16 cellular contexts compared by ENCODE assay signal in the genomic region with DNA sequence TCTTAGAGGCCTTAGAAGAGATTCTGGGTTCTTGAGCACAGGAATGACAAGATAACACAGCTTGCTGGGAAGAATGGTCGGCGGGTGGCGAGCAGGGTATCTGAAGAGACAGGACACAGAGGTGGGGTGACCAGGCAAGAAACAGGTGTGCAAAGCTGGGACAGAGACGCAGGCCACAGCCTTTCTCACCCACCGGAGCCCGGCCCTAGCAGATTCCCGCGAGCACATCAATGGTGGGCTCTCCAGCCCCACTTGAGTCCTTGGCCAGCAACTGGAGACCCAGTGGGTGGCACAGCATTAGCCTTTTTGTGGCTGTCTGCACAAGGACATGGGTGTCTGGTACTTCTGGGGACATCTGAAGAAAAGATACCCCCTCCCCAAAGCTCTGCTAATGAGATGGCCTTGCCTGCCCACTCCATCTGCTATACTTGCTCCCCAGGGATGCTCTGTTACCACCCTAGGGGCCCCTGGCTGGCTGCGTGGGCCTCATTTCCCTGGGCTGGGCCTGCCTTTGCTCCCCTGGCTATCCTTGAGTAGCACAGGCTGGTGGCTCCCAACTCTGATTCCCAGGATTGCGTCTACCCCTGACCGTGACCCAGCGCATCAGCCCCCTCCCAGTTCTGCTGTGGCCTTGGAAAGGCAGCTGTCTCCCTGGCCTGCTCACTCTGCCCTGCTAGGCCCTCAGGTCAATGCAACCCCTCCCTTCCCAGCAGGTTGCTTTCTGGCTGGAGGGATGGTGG.
DNase-seq lines count a peak whose midpoint lies in the region; ATAC-seq and TF ChIP-seq lines count a peak whose summit lies in the region.
"Had no signal": no experiment of that assay in that cellular context is flagged by ENCODE, and none has a peak within 500 bp of the region (broad histone marks: within the 10 kb centered on the region; RNA-seq: fewer than 3 reads in every experiment).

No MANE protein-coding gene starts in this region.

- POLR2A ChIA-PET in HEK293 (lab: Yijun Ruan, JAX), result interaction anchor here (0.6 kb wide), 1 partner anchor 15 kb away, joined by 3 read pairs; no protein-coding TSS in a partner anchor

- no peak for ATAC-seq in activated naive CD8-positive, alpha-beta T cell treated with anti-CD3 and anti-CD28 coated beads, Interleukin-2, amount 50 U/mL, for 24 hours
- ATAC-seq: HepG2 had no signal

- H3K9me3 ChIP-seq in HEK293 (ENCODE audit: control insufficient read depth, insufficient read depth, low read depth, low read length) (no peaks in the 10 kb centered on the region), neural progenitor cell (ENCODE audit: low read depth) (no peaks in the 10 kb centered on the region)

- H3K27ac Mint-ChIP-seq in activated CD4-positive, alpha-beta T cell treated with anti-CD3 and anti-CD28 coated beads, Interleukin-2, amount 10 ng/mL, durations not matched to agents 24 days and 14 days, result peak overlapping the region; percentile 89
- peak overlapping the region; percentile 65 for H3K27ac Mint-ChIP-seq in activated naive CD8-positive, alpha-beta T cell treated with anti-CD3 and anti-CD28 coated beads, Interleukin-2, amount 50 U/mL, for 24 hours
- peak overlapping the region; percentile 67 for H3K27ac Mint-ChIP-seq in neural progenitor cell
- H3K27ac Mint-ChIP-seq: activated CD4-positive, alpha-beta memory T cell treated with anti-CD3 and anti-CD28 coated beads for 36 hours had no signal

- no peak for DNase-seq in activated CD4-positive, alpha-beta T cell treated with anti-CD3 and anti-CD28 coated beads, Interleukin-2, amount 10 ng/mL, durations not matched to agents 24 days and 14 days
- DNase-seq in activated CD4-positive, alpha-beta T cell treated with anti-CD3 and anti-CD28 coated beads for 1 hour, result no peak
- no peak for DNase-seq in activated naive CD8-positive, alpha-beta T cell treated with anti-CD3 and anti-CD28 coated beads, Interleukin-2, amount 50 U/mL, for 24 hours
- no peak for DNase-seq in neural progenitor cell (ENCODE audit: low spot score)
- no peak for DNase-seq in coronary artery (ENCODE audit: low spot score)
- no peak for DNase-seq in stimulated activated CD4-positive, alpha-beta T cell treated with anti-CD3 and anti-CD28 coated beads, Interleukin-15, amount 100 ng/mL, for 24 hours
- DNase-seq: ACHN; activated CD4-positive, alpha-beta memory T cell treated with anti-CD3 and anti-CD28 coated beads for 36 hours; C1 segment of cervical spinal cord; HCEC 1CT; kidney glomerular epithelial cell; NCI-H1930; NCI-H69 had no signal

- H2AFZ ChIP-seq in neural progenitor cell (replicated peaks), result no peak overlapping the region

- intact Hi-C loops in activated CD4-positive, alpha-beta T cell treated with anti-CD3 and anti-CD28 coated beads, Interleukin-2, amount 10 ng/mL, durations not matched to agents 24 days and 14 days (cut with micrococcal nuclease), result no loop called here

- H3K9me3 Mint-ChIP-seq in activated CD4-positive, alpha-beta T cell treated with anti-CD3 and anti-CD28 coated beads, Interleukin-2, amount 10 ng/mL, durations not matched to agents 24 days and 14 days, result peaks cover 10% of the 10 kb centered on the region
- no peaks in the 10 kb centered on the region for H3K9me3 Mint-ChIP-seq in activated naive CD8-positive, alpha-beta T cell treated with anti-CD3 and anti-CD28 coated beads, Interleukin-2, amount 50 U/mL, for 24 hours
- H3K9me3 Mint-ChIP-seq in neural progenitor cell, result peaks cover 7% of the 10 kb centered on the region
- H3K9me3 Mint-ChIP-seq: activated CD4-positive, alpha-beta memory T cell treated with anti-CD3 and anti-CD28 coated beads for 36 hours had no signal

- no peaks in the 10 kb centered on the region for H3K36me3 ChIP-seq in HEK293 (ENCODE audit: control insufficient read depth in 2 of 2, insufficient read depth in 1 of 2, low read length in 2 of 2)
- H3K36me3 ChIP-seq in neural progenitor cell, result no peaks in the 10 kb centered on the region

- no peak overlapping the region for H3K27ac ChIP-seq in HEK293 (ENCODE audit: extremely low read depth, low read depth, low read length)
- no peak overlapping the region for H3K27ac ChIP-seq in neural progenitor cell
- no peak overlapping the region for H3K27ac ChIP-seq in coronary artery
- H3K27ac ChIP-seq: epithelial cell of prostate had no signal

- H3K4me2 ChIP-seq in neural progenitor cell, result no peak overlapping the region

- peaks cover 3% of the 10 kb centered on the region for H3K27me3 Mint-ChIP-seq in activated CD4-positive, alpha-beta T cell treated with anti-CD3 and anti-CD28 coated beads, Interleukin-2, amount 10 ng/mL, durations not matched to agents 24 days and 14 days
- H3K27me3 Mint-ChIP-seq in activated naive CD8-positive, alpha-beta T cell treated with anti-CD3 and anti-CD28 coated beads, Interleukin-2, amount 50 U/mL, for 24 hours, result peaks cover 2% of the 10 kb centered on the region
- peaks cover 4% of the 10 kb centered on the region for H3K27me3 Mint-ChIP-seq in neural progenitor cell (ENCODE audit: insufficient read depth, low read depth)

- H3K4me3 Mint-ChIP-seq in activated CD4-positive, alpha-beta T cell treated with anti-CD3 and anti-CD28 coated beads, Interleukin-2, amount 10 ng/mL, durations not matched to agents 24 days and 14 days, result no peak overlapping the region
- no peak overlapping the region for H3K4me3 Mint-ChIP-seq in activated naive CD8-positive, alpha-beta T cell treated with anti-CD3 and anti-CD28 coated beads, Interleukin-2, amount 50 U/mL, for 24 hours
- H3K4me3 Mint-ChIP-seq in neural progenitor cell, result peak overlapping the region; percentile 52
- H3K4me3 Mint-ChIP-seq: activated CD4-positive, alpha-beta memory T cell treated with anti-CD3 and anti-CD28 coated beads for 36 hours had no signal

- H3K27me3 ChIP-seq in neural progenitor cell, result no peaks in the 10 kb centered on the region

- H3K36me3 Mint-ChIP-seq in activated CD4-positive, alpha-beta T cell treated with anti-CD3 and anti-CD28 coated beads, Interleukin-2, amount 10 ng/mL, durations not matched to agents 24 days and 14 days (ENCODE audit: low read depth), result peaks cover 3% of the 10 kb centered on the region
- no peaks in the 10 kb centered on the region for H3K36me3 Mint-ChIP-seq in activated naive CD8-positive, alpha-beta T cell treated with anti-CD3 and anti-CD28 coated beads, Interleukin-2, amount 50 U/mL, for 24 hours (ENCODE audit: low read depth)
- H3K36me3 Mint-ChIP-seq in neural progenitor cell, result peaks cover 2% of the 10 kb centered on the region
- H3K36me3 Mint-ChIP-seq: activated CD4-positive, alpha-beta memory T cell treated with anti-CD3 and anti-CD28 coated beads for 36 hours had no signal

- CTCF ChIA-PET in HEK293 (lab: Yijun Ruan, JAX), result interaction anchor here (0.7 to 1.0 kb wide), 2 partner anchors 25 to 209 kb away, joined by 3 to 6 read pairs; no protein-coding TSS in a partner anchor

- no peaks in the 10 kb centered on the region for H3K79me2 ChIP-seq in neural progenitor cell (ENCODE audit: low read depth)

- H3K4me1 ChIP-seq in HEK293 (ENCODE audit: control insufficient read depth, insufficient read depth, low read length), result no peaks in the 10 kb centered on the region
- no peaks in the 10 kb centered on the region for H3K4me1 ChIP-seq in neural progenitor cell

- H3F3A ChIP-seq in neural progenitor cell (ENCODE audit: low read depth), result no peaks in the 10 kb centered on the region

- no peaks in the 10 kb centered on the region for H4K20me1 ChIP-seq in neural progenitor cell (ENCODE audit: low read depth)

- H3K9ac ChIP-seq in neural progenitor cell, result no peak overlapping the region

- TF ChIP-seq CTCF in HEK293 (tag by site-specific recombination; IDR thresholded peaks at IDR 0.05) (no peak), neural progenitor cell (IDR thresholded peaks at IDR 0.05) (no peak), coronary artery (IDR thresholded peaks at IDR 0.05) (no peak)

- H3K4me3 ChIP-seq in HEK293 (ENCODE audit: low read depth, low read length) (no peak overlapping the region), neural progenitor cell (no peak overlapping the region), coronary artery (no peak overlapping the region)

- H3K4me1 Mint-ChIP-seq in activated CD4-positive, alpha-beta T cell treated with anti-CD3 and anti-CD28 coated beads, Interleukin-2, amount 10 ng/mL, durations not matched to agents 24 days and 14 days, result peaks cover 60% of the 10 kb centered on the region
- H3K4me1 Mint-ChIP-seq in activated naive CD8-positive, alpha-beta T cell treated with anti-CD3 and anti-CD28 coated beads, Interleukin-2, amount 50 U/mL, for 24 hours, result peaks cover 56% of the 10 kb centered on the region
- peaks cover 39% of the 10 kb centered on the region for H3K4me1 Mint-ChIP-seq in neural progenitor cell

TF ChIP-seq in HEK293, 187 proteins besides CTCF, POLR2A, EP300 and RAD21:
- TF ChIP-seq, protein P1, sequence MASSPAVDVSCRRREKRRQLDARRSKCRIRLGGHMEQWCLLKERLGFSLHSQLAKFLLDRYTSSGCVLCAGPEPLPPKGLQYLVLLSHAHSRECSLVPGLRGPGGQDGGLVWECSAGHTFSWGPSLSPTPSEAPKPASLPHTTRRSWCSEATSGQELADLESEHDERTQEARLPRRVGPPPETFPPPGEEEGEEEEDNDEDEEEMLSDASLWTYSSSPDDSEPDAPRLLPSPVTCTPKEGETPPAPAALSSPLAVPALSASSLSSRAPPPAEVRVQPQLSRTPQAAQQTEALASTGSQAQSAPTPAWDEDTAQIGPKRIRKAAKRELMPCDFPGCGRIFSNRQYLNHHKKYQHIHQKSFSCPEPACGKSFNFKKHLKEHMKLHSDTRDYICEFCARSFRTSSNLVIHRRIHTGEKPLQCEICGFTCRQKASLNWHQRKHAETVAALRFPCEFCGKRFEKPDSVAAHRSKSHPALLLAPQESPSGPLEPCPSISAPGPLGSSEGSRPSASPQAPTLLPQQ (tag by site-specific recombination; IDR thresholded peaks at IDR 0.05), result no peak
- TF ChIP-seq ZIC2 (tag by site-specific recombination; IDR thresholded peaks at IDR 0.05), result peak; percentile 70
- TF ChIP-seq ZBTB8A (tag by site-specific recombination; IDR thresholded peaks at IDR 0.05), result no peak
TF ChIP-seq in HEK293: peak in this region for 1.
